ENCODE assay signal across 11 cellular contexts in genomic region chr3:10334461-10334860, GRCh38.
DNase-seq lines count a peak whose midpoint lies in the region; ATAC-seq and TF ChIP-seq lines count a peak whose summit lies in the region.
"Had no signal": no experiment of that assay in that cellular context is flagged by ENCODE, and none has a peak within 500 bp of the region (broad histone marks: within the 10 kb centered on the region; RNA-seq: fewer than 3 reads in every experiment).

No MANE protein-coding gene starts in this region.

- H3F3A ChIP-seq in Loucy (ENCODE audit: low read depth), result no peaks in the 10 kb centered on the region

- DNase-seq in EH (ENCODE audit: low read depth) (peak; percentile 78), epithelial cell of esophagus (ENCODE audit: low read depth) (peak; percentile 20), posterior cingulate gyrus (peak in 8 of 10 donors; percentile 53 to 94 (median 73))
- DNase-seq in stimulated activated CD4-positive, alpha-beta T cell treated with anti-CD3 and anti-CD28 coated beads, Interleukin-2, amount 100 ng/mL, for 48 hours, result no peak
- DNase-seq: activated CD8-positive, alpha-beta memory T cell treated with anti-CD3 and anti-CD28 coated beads, Interleukin-2, amount 50 U/mL, for 4 hours; NCI-H524 treated with DMSO at 0.1 percent for 48 hours; T-helper 17 cell had no signal

- no peak overlapping the region for H2AFZ ChIP-seq in Loucy (ENCODE audit: low read length)

- H3K36me3 ChIP-seq in Loucy (ENCODE audit: insufficient read depth, low read length), result no peaks in the 10 kb centered on the region

- TF ChIP-seq CTCF in Loucy (conservative IDR thresholded peaks at IDR 0.05; ENCODE audit: low read length) (peak; percentile 40), epithelial cell of esophagus (IDR thresholded peaks at IDR 0.05; ENCODE audit: insufficient read depth, low read depth, low read length, missing control alignments) (peak; percentile 21)

- intact Hi-C loops in posterior cingulate gyrus (cut with DNase I), result no loop called here

- H3K4me1 ChIP-seq in Loucy (ENCODE audit: insufficient read depth, low read length, poor library complexity, severe bottlenecking), result peaks cover 15% of the 10 kb centered on the region

- H4K20me1 ChIP-seq in Loucy (ENCODE audit: insufficient read depth, low read length, poor library complexity, severe bottlenecking), result no peaks in the 10 kb centered on the region

- no peaks in the 10 kb centered on the region for H3K79me2 ChIP-seq in Loucy (ENCODE audit: insufficient read depth, low read length)

- H3K4me3 ChIP-seq in Loucy (ENCODE audit: low read length, poor library complexity, severe bottlenecking), result no peak overlapping the region
- H3K4me3 ChIP-seq in epithelial cell of esophagus (ENCODE audit: low read length), result no peak overlapping the region

- no peaks in the 10 kb centered on the region for H3K27me3 ChIP-seq in Loucy (ENCODE audit: insufficient read depth, low read length, poor library complexity, severe bottlenecking)

- ATAC-seq in GM21515 (IDR thresholded peaks at IDR 0.05; ENCODE audit: unreplicated experiment) (no peak), GM18519 (IDR thresholded peaks at IDR 0.05; ENCODE audit: low FRiP score, unreplicated experiment) (no peak), HG03378 (IDR thresholded peaks at IDR 0.05; ENCODE audit: unreplicated experiment) (no peak)

- no peak overlapping the region for H3K4me2 ChIP-seq in Loucy (ENCODE audit: low read depth, low read length, poor library complexity, severe bottlenecking)

- no peaks in the 10 kb centered on the region for H3K9me2 ChIP-seq in Loucy (replicated peaks; ENCODE audit: low read depth, low read length)

- H3K9ac ChIP-seq in Loucy (ENCODE audit: low read depth, low read length, poor library complexity, severe bottlenecking), result no peak overlapping the region

- no peaks in the 10 kb centered on the region for H3K9me3 ChIP-seq in Loucy (ENCODE audit: insufficient read depth, low read depth, low read length)

Comparison
In these comparisons a context has a peak if more than half of its experiments do, and no peak if none do; other contexts are left out.
1. DNase-seq: peak in EH (single experiment), epithelial cell of esophagus (single experiment) and posterior cingulate gyrus (8 of 10); none in stimulated activated CD4-positive, alpha-beta T cell treated with anti-CD3 and anti-CD28 coated beads, Interleukin-2, amount 100 ng/mL, for 48 hours (0 of 2).